Comparison of ENCODE assay signal across 10 cellular contexts in genomic region chr6:15588966-15589634, GRCh38.
DNase-seq lines count a peak whose midpoint lies in the region; TF ChIP-seq lines count a peak whose summit lies in the region.
"Had no signal": no experiment of that assay in that cellular context is flagged by ENCODE, and none has a peak within 500 bp of the region (broad histone marks: within the 10 kb centered on the region; RNA-seq: fewer than 3 reads in every experiment).

No MANE protein-coding gene starts in this region.

- no peak overlapping the region for H3K27ac ChIP-seq in SJCRH30
- H3K27ac ChIP-seq: tibial artery had no signal

- no peak for TF ChIP-seq CTCF in fibroblast of the aortic adventitia (IDR thresholded peaks at IDR 0.05; ENCODE audit: insufficient read depth, low read length)

- H3K4me3 ChIP-seq in fibroblast of the aortic adventitia (ENCODE audit: low read depth, low read length) = no peak overlapping the region
- no peak overlapping the region for H3K4me3 ChIP-seq in SJCRH30
- H3K4me3 ChIP-seq: tibial artery had no signal

- DNase-seq in stimulated activated CD4-positive, alpha-beta T cell treated with anti-CD3 and anti-CD28 coated beads, Interleukin-15, amount 100 ng/mL, for 48 hours (ENCODE audit: low read depth in 2 of 2) = peak; percentile 17 to 22
- no peak for DNase-seq in stimulated activated CD4-positive, alpha-beta T cell treated with anti-CD3 and anti-CD28 coated beads, Interleukin-12 subunit alpha, Interleukin-12 subunit beta, amount 100 ng/mL, for 4 hours
- peak; percentile 9 to 27 for DNase-seq in activated CD4-positive, alpha-beta T cell treated with anti-CD3 and anti-CD28 coated beads, Interleukin-2, amount 50 U/mL, for 48 hours
- DNase-seq in fibroblast of the aortic adventitia (ENCODE audit: low read depth) (peak; percentile 74), stromal cell of bone marrow (ENCODE audit: low read depth) (peak; percentile 78), GM19240 (ENCODE audit: insufficient read length, low spot score) (no peak), SJCRH30 (no peak)
- DNase-seq in stimulated activated naive CD4-positive, alpha-beta T cell treated with Interleukin-2 at 50 U/mL for 16 hours (lab: John Stamatoyannopoulos, UW) = no peak
- DNase-seq: NCI-H510A, tibial artery had no signal

- peaks cover 12% of the 10 kb centered on the region for H3K4me1 ChIP-seq in SJCRH30
- H3K4me1 ChIP-seq: tibial artery had no signal

- H3K9me3 ChIP-seq in SJCRH30 (replicated peaks) = no peaks in the 10 kb centered on the region
- H3K9me3 ChIP-seq: tibial artery had no signal

- no peaks in the 10 kb centered on the region for H3K36me3 ChIP-seq in SJCRH30
- H3K36me3 ChIP-seq: tibial artery had no signal

- no peaks in the 10 kb centered on the region for H3K27me3 ChIP-seq in SJCRH30
- H3K27me3 ChIP-seq: tibial artery had no signal

Comparison
In these comparisons a context has a peak if more than half of its experiments do, and no peak if none do; other contexts are left out.
1. DNase-seq: peak in stimulated activated CD4-positive, alpha-beta T cell treated with anti-CD3 and anti-CD28 coated beads, Interleukin-15, amount 100 ng/mL, for 48 hours (2 of 2), activated CD4-positive, alpha-beta T cell treated with anti-CD3 and anti-CD28 coated beads, Interleukin-2, amount 50 U/mL, for 48 hours (2 of 2), fibroblast of the aortic adventitia (single experiment) and stromal cell of bone marrow (single experiment); none in stimulated activated CD4-positive, alpha-beta T cell treated with anti-CD3 and anti-CD28 coated beads, Interleukin-12 subunit alpha, Interleukin-12 subunit beta, amount 100 ng/mL, for 4 hours (single experiment), GM19240 (single experiment), stimulated activated naive CD4-positive, alpha-beta T cell treated with Interleukin-2 at 50 U/mL for 16 hours (single experiment) and SJCRH30 (0 of 2).